In the genomic region with DNA sequence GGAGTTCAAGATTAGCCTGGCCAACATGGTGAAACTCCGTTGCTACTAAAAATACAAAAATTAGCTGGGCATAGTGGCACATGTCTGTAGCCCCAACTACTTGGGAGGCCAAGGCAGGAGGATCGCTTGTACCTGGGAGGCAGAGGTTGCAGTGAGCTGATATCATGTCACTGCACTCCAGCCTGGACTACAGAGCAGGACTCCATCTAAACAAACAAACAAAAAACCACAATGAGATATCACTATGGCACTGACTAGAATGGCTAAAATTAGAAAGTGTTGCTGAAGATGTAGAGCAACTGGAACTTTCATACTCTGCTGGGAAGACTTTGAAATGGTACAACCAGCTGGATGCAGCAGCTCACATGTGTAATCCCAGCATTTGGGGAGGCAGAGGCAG, we compare ENCODE assay signal across 1 cellular context.
TF ChIP-seq lines count a peak whose summit lies in the region.

No MANE protein-coding gene starts in this region.

TF ChIP-seq in HCT116, 20 proteins besides CTCF, POLR2A, EP300 and RAD21:
- TF ChIP-seq, protein P1, sequence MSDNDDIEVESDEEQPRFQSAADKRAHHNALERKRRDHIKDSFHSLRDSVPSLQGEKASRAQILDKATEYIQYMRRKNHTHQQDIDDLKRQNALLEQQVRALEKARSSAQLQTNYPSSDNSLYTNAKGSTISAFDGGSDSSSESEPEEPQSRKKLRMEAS (IDR thresholded peaks at IDR 0.05), result no peak
- TF ChIP-seq, protein P2, sequence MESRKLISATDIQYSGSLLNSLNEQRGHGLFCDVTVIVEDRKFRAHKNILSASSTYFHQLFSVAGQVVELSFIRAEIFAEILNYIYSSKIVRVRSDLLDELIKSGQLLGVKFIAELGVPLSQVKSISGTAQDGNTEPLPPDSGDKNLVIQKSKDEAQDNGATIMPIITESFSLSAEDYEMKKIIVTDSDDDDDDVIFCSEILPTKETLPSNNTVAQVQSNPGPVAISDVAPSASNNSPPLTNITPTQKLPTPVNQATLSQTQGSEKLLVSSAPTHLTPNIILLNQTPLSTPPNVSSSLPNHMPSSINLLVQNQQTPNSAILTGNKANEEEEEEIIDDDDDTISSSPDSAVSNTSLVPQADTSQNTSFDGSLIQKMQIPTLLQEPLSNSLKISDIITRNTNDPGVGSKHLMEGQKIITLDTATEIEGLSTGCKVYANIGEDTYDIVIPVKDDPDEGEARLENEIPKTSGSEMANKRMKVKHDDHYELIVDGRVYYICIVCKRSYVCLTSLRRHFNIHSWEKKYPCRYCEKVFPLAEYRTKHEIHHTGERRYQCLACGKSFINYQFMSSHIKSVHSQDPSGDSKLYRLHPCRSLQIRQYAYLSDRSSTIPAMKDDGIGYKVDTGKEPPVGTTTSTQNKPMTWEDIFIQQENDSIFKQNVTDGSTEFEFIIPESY (IDR thresholded peaks at IDR 0.05; ENCODE audit: extremely low read depth, insufficient replicate concordance, low read length), result no peak
- TF ChIP-seq ZNF274 (IDR thresholded peaks at IDR 0.05; ENCODE audit: low read depth, low read length) (no peak), TCF7L2 (IDR thresholded peaks at IDR 0.05; ENCODE audit: borderline replicate concordance, extremely low read depth, insufficient read depth, insufficient read length) (no peak), CBX3 (IDR thresholded peaks at IDR 0.05; ENCODE audit: low read depth) (no peak), JUND (IDR thresholded peaks at IDR 0.05) (no peak), EZH2 (IDR thresholded peaks at IDR 0.05) (no peak), ZFX (IDR thresholded peaks at IDR 0.05) (no peak), FOSL1 (IDR thresholded peaks at IDR 0.05; ENCODE audit: low read depth) (no peak), ELF1 (IDR thresholded peaks at IDR 0.05; ENCODE audit: borderline replicate concordance, low read depth) (no peak), POLR2AphosphoS5 (IDR thresholded peaks at IDR 0.05; ENCODE audit: low read depth, low read length) (no peak), SRF (IDR thresholded peaks at IDR 0.05; ENCODE audit: low read depth) (no peak), CEBPB (IDR thresholded peaks at IDR 0.05; ENCODE audit: low read depth) (no peak)
